In the genomic region with DNA sequence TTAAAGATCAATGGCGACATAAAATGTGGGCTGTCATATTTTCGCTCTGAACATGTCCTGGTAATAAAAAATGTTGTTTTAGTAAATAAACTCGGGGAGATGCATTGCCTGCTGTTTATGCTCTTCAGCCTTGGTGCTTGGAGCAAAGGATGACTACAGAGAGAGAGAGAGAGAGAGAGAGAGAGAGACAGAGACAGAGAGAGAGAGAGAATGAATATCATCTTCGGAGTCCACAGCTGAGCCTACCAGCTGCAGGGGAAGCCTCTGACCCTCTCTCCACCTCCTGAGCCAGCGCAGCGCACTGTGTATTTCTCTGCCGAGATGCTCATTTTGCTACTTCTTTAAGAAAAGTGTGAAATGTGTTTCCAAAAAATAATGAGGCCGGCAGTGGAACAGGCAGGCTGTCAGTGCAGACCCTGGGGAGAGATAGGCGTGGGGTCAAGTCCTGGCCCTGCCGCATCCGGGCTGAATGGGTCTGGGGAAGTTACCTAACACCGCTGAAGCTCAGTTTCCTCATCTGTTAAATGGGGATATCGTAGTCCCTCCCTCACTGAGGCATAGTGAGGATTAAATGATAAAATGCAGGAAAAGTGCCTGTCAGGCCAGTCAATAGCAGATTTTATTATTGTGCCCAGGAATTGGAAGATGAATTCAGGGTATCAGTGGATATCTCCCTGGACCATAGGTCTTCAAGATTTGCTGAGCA, we compare ENCODE assay signal across 19 cellular contexts. TPM values are rescaled to one million over a fixed set of nuclear protein-coding genes. Genes with fewer than 3 reads are reported as not detected.
DNase-seq lines count a peak whose midpoint lies in the region; ATAC-seq and TF ChIP-seq lines count a peak whose summit lies in the region.
"Had no signal": no experiment of that assay in that cellular context is flagged by ENCODE, and none has a peak within 500 bp of the region (broad histone marks: within the 10 kb centered on the region; RNA-seq: fewer than 3 reads in every experiment).

No MANE protein-coding gene starts in this region.

- DNase-seq in GM23338 (ENCODE audit: low spot score): no peak
- peak; percentile 55 for DNase-seq in NB4 (ENCODE audit: low read depth)
- no peak for DNase-seq in fibroblast of lung (ENCODE audit: low read depth in 2 of 2)
- no peak for DNase-seq in neural progenitor cell (ENCODE audit: low spot score)
- DNase-seq in Ammon's horn (ENCODE audit: low spot score): no peak
- no peak for DNase-seq in ascending aorta (ENCODE audit: low spot score in 2 of 2)
- DNase-seq in RWPE1 (ENCODE audit: low spot score): no peak
- DNase-seq: activated T-cell treated with anti-CD3 and anti-CD28 coated beads, Interleukin-2, amount 50 U/mL, for 4 hours; Caco-2; esophagus squamous epithelium; midbrain; NCI-H1105; PC-9; stimulated activated CD4-positive, alpha-beta T cell treated with anti-CD3 and anti-CD28 coated beads, Interleukin-2, amount 100 ng/mL, for 48 hours had no signal

- no peaks in the 10 kb centered on the region for H3K79me2 ChIP-seq in GM23338 (replicated peaks; ENCODE audit: insufficient read depth)
- H3K79me2 ChIP-seq in fibroblast of lung (ENCODE audit: control insufficient read depth, insufficient read depth, low read length): no peaks in the 10 kb centered on the region
- no peaks in the 10 kb centered on the region for H3K79me2 ChIP-seq in neural progenitor cell (ENCODE audit: low read depth)

- H3K4me1 ChIP-seq in GM23338 (ENCODE audit: insufficient read depth): peaks cover 21% of the 10 kb centered on the region
- H3K4me1 ChIP-seq in fibroblast of lung (ENCODE audit: control insufficient read depth, extremely low read depth, insufficient read depth, low read length): no peaks in the 10 kb centered on the region
- no peaks in the 10 kb centered on the region for H3K4me1 ChIP-seq in neural progenitor cell
- H3K4me1 ChIP-seq in ascending aorta: no peaks in the 10 kb centered on the region
- H3K4me1 ChIP-seq: Caco-2 had no signal

- H3K27me3 ChIP-seq in GM23338 (ENCODE audit: insufficient read depth) (peaks cover 20% of the 10 kb centered on the region), fibroblast of lung (ENCODE audit: control insufficient read depth, insufficient read depth, low read length) (peaks cover 41% of the 10 kb centered on the region), neural progenitor cell (no peaks in the 10 kb centered on the region), ascending aorta (no peaks in the 10 kb centered on the region)

- peaks cover 13% of the 10 kb centered on the region for H3K9me3 Mint-ChIP-seq in GM23338
- H3K9me3 Mint-ChIP-seq in neural progenitor cell: peaks cover 12% of the 10 kb centered on the region

- H3K27me3 Mint-ChIP-seq in GM23338 (ENCODE audit: insufficient read depth, low read depth, poor library complexity) (peaks cover 4% of the 10 kb centered on the region), neural progenitor cell (ENCODE audit: insufficient read depth, low read depth) (peaks cover 4% of the 10 kb centered on the region)

- H3F3A ChIP-seq in GM23338 (replicated peaks; ENCODE audit: low read depth): no peaks in the 10 kb centered on the region
- H3F3A ChIP-seq in neural progenitor cell (ENCODE audit: low read depth): peaks cover 7% of the 10 kb centered on the region

- H4K20me1 ChIP-seq in GM23338 (replicated peaks; ENCODE audit: insufficient read depth) (no peaks in the 10 kb centered on the region), fibroblast of lung (ENCODE audit: control insufficient read depth, extremely low read depth, insufficient read depth, low read length) (no peaks in the 10 kb centered on the region), neural progenitor cell (ENCODE audit: low read depth) (no peaks in the 10 kb centered on the region)

- H3K36me3 ChIP-seq in GM23338 (ENCODE audit: insufficient read depth) (no peaks in the 10 kb centered on the region), fibroblast of lung (ENCODE audit: control insufficient read depth, insufficient read depth, low read length) (no peaks in the 10 kb centered on the region), neural progenitor cell (no peaks in the 10 kb centered on the region), ascending aorta (no peaks in the 10 kb centered on the region)
- H3K36me3 ChIP-seq: esophagus squamous epithelium, neutrophil, suprapubic skin had no signal

- H3K4me3 ChIP-seq in GM23338: peak overlapping the region; percentile 54
- peak overlapping the region; percentile 46 for H3K4me3 ChIP-seq in NB4 (ENCODE audit: low read depth, low read length)
- H3K4me3 ChIP-seq in fibroblast of lung (replicated peaks in 1 of 4; ENCODE audit: control extremely low read depth in 1 of 4, insufficient read depth in 1 of 4, low read depth in 3 of 4, low read length in 4 of 4): peak overlapping the region in 1 of 4 experiments; percentile 46
- no peak overlapping the region for H3K4me3 ChIP-seq in neural progenitor cell
- peak overlapping the region in 1 of 2 donors; percentile 64 for H3K4me3 ChIP-seq in ascending aorta
- H3K4me3 ChIP-seq: PC-9 had no signal

- POLR2A ChIA-PET in RWPE1 (lab: Yijun Ruan, JAX; ENCODE audit: low non-redundant PET): no interaction called here

- H3K9me3 ChIP-seq in fibroblast of lung (ENCODE audit: control insufficient read depth, insufficient read depth, low read depth, low read length): no peaks in the 10 kb centered on the region
- H3K9me3 ChIP-seq in neural progenitor cell (ENCODE audit: low read depth): no peaks in the 10 kb centered on the region
- H3K9me3 ChIP-seq in ascending aorta: peaks cover 4 to 6% of the 10 kb centered on the region in 2 donors
- H3K9me3 ChIP-seq: Caco-2, neutrophil, suprapubic skin had no signal

- H2AFZ ChIP-seq in GM23338 (peak overlapping the region; percentile 98), fibroblast of lung (ENCODE audit: low read length) (no peak overlapping the region), neural progenitor cell (replicated peaks) (no peak overlapping the region)
- H2AFZ ChIP-seq: PC-9 had no signal

- no peaks in the 10 kb centered on the region; the same call in 1 of the 2 replicates for H3K9me2 ChIP-seq in GM23338 (ENCODE audit: insufficient read depth)

- H3K9ac ChIP-seq in fibroblast of lung (ENCODE audit: insufficient read depth, low read length): no peak overlapping the region
- H3K9ac ChIP-seq in neural progenitor cell: no peak overlapping the region

- TF ChIP-seq CTCF in GM23338 (conservative IDR thresholded peaks at IDR 0.05; ENCODE audit: low read depth in 2 of 2): no peak
- TF ChIP-seq CTCF in NB4 (IDR thresholded peaks at IDR 0.05; ENCODE audit: low read depth, low read length): no peak
- TF ChIP-seq CTCF in fibroblast of lung (conservative IDR thresholded peaks at IDR 0.05 in 1 of 2, IDR thresholded peaks at IDR 0.05 in 1 of 2; ENCODE audit: low read depth in 1 of 2, low read length in 2 of 2): no peak
- no peak for TF ChIP-seq CTCF in neural progenitor cell (IDR thresholded peaks at IDR 0.05)
- TF ChIP-seq CTCF in ascending aorta (IDR thresholded peaks at IDR 0.05): no peak
- TF ChIP-seq CTCF in RWPE1 (conservative IDR thresholded peaks at IDR 0.05; ENCODE audit: low read depth): no peak

- no peak overlapping the region for H3K27ac ChIP-seq in GM23338 (ENCODE audit: low read depth)
- no peak overlapping the region for H3K27ac ChIP-seq in fibroblast of lung (ENCODE audit: insufficient read depth, low read length)
- H3K27ac ChIP-seq in neural progenitor cell: no peak overlapping the region
- H3K27ac ChIP-seq in ascending aorta: no peak overlapping the region
- no peak overlapping the region for H3K27ac ChIP-seq in RWPE1
- H3K27ac ChIP-seq: esophagus squamous epithelium, neutrophil, PC-9, suprapubic skin had no signal

- CTCF ChIA-PET in RWPE1 (lab: Yijun Ruan, JAX): no interaction called here

- H3K36me3 Mint-ChIP-seq in GM23338 (ENCODE audit: low read depth): peaks cover 13% of the 10 kb centered on the region
- peaks cover 5% of the 10 kb centered on the region for H3K36me3 Mint-ChIP-seq in neural progenitor cell
- H3K36me3 Mint-ChIP-seq: activated CD4-positive, alpha-beta memory T cell treated with anti-CD3 and anti-CD28 coated beads for 36 hours; activated naive CD8-positive, alpha-beta T cell treated with anti-CD3 and anti-CD28 coated beads for 36 hours had no signal

- TF ChIP-seq POLR2A in NB4 (IDR thresholded peaks at IDR 0.05; ENCODE audit: extremely low read depth, insufficient read length): no peak

- H3K27ac Mint-ChIP-seq in GM23338: no peak overlapping the region
- H3K27ac Mint-ChIP-seq in neural progenitor cell: peak overlapping the region; percentile 4
- H3K27ac Mint-ChIP-seq: activated CD4-positive, alpha-beta memory T cell treated with anti-CD3 and anti-CD28 coated beads for 36 hours; activated naive CD8-positive, alpha-beta T cell treated with anti-CD3 and anti-CD28 coated beads for 36 hours had no signal

- no peak for ATAC-seq in GM23338
- ATAC-seq in HG03439 (IDR thresholded peaks at IDR 0.05; ENCODE audit: unreplicated experiment): no peak

- H3K4me2 ChIP-seq in GM23338: peak overlapping the region; percentile 81
- H3K4me2 ChIP-seq in fibroblast of lung (ENCODE audit: extremely low read depth, insufficient read depth, low read length): peak overlapping the region; percentile 73
- no peak overlapping the region for H3K4me2 ChIP-seq in neural progenitor cell
- H3K4me2 ChIP-seq: PC-9 had no signal

- intact Hi-C loops in ascending aorta (cut with DNase I): no loop called here

- H3K4me1 Mint-ChIP-seq in GM23338 (peaks cover 16% of the 10 kb centered on the region), neural progenitor cell (peaks cover 46% of the 10 kb centered on the region)

- H3K4me3 Mint-ChIP-seq in GM23338 (no peak overlapping the region), neural progenitor cell (no peak overlapping the region)
- H3K4me3 Mint-ChIP-seq: activated CD4-positive, alpha-beta memory T cell treated with anti-CD3 and anti-CD28 coated beads for 36 hours; activated T-cell treated with anti-CD3 and anti-CD28 coated beads, Interleukin-2, amount 50 U/mL, for 4 hours had no signal

RNA-seq across cellular contexts. Expression of gene LGI2, which starts 58.5 kb away (rescaled TPM):
- 6.2 and 8.0 TPM in 2 replicates for total RNA-seq in GM23338 (2014; rRNA removed; shearing (Covaris generic))
- polyA plus RNA-seq in GM23338 (2016; fragmentation: Nextera tagmentation; extraction: Ambion mirVana) (0.63 and 0.82 TPM in 2 replicates), fibroblast of lung (0.01 TPM in 1 of 2 replicates, not detected in the other)
- total RNA-seq in fibroblast of lung (under 0.01 TPM in 2 replicates), neural progenitor cell (ENCODE audit: low replicate concordance) (0.56 and 0.99 TPM in 2 replicates), ascending aorta (2.2 TPM)
- not detected in 2 replicates for polyA plus RNA-seq in fibroblast of lung (2012)
- not detected in 2 replicates for polyA minus RNA-seq in fibroblast of lung (ENCODE audit: low replicate concordance)
- total RNA-seq: activated CD4-positive, alpha-beta memory T cell treated with anti-CD3 and anti-CD28 coated beads for 36 hours; activated naive CD8-positive, alpha-beta T cell treated with anti-CD3 and anti-CD28 coated beads for 36 hours; activated T-cell treated with anti-CD3 and anti-CD28 coated beads, Interleukin-2, amount 50 U/mL, for 4 hours; PC-9 had no signal
